ENCODE assay signal across 8 cellular contexts in the genomic region with DNA sequence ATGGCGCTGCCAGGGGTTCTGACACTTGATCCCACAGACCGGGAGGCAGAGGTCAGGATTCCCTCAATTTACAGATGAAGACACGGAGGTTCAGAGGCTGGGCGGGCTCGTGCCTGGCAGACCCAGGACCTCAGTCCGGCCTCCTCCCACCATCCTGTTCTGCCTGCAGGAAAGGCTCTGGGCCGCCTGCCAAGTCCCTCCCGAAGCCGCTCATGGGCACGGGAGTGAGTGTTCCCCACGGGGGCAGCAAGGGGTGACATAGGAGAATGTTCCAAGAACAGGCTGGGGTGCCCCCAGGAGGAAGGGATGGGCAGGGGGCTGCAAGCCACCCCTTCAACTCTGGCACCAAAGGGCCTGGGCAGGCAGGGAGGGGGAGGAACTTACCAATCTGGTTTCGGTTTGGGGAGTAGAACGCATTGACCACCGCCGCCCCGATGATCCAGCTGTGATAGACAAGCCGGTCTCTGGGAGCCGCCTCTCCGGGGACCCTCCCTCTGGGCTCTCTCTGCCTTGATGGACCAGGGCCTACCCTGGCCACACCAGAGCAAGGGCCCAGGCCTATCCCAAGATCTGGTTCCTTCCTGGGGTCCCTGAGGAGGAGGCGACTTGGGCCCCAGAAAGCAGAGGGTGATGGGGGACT. TPM values are rescaled to one million over a fixed set of nuclear protein-coding genes. Genes with fewer than 3 reads are reported as not detected.
DNase-seq lines count a peak whose midpoint lies in the region; ATAC-seq lines count a peak whose summit lies in the region.

No MANE protein-coding gene starts in this region.

- peaks cover 43 to 62% (median 55%) of the 10 kb centered on the region in 10 experiments for H3K4me1 ChIP-seq in BLaER1 treated with 17β-estradiol and CSF1 and Interleukin-3, amounts not matched to agents 10 nM and 100 nM
- peaks cover 11 to 14% of the 10 kb centered on the region in 2 donors for H3K4me1 ChIP-seq in mucosa of rectum (ENCODE audit: control insufficient read depth in 2 of 2, insufficient read depth in 2 of 2, low read length in 2 of 2)

- H3K36me3 ChIP-seq in BLaER1 treated with 17β-estradiol and CSF1 and Interleukin-3, amounts not matched to agents 10 nM and 100 nM: peaks cover 0 to 19% (median 0%) of the 10 kb centered on the region in 11 experiments; a peak in 8 of 22 replicates
- peaks cover 0 to 8% of the 10 kb centered on the region in 2 donors for H3K36me3 ChIP-seq in mucosa of rectum (ENCODE audit: control insufficient read depth in 2 of 2, insufficient read depth in 2 of 2, low read length in 2 of 2)

- H4K20me1 ChIP-seq in BLaER1 treated with 17β-estradiol and CSF1 and Interleukin-3, amounts not matched to agents 10 nM and 100 nM: peaks cover 0 to 37% (median 18%) of the 10 kb centered on the region in 11 experiments; a peak in 19 of 22 replicates

- no peak overlapping the region for H3K27ac ChIP-seq in BLaER1 treated with 17β-estradiol and CSF1 and Interleukin-3, amounts not matched to agents 10 nM and 100 nM
- H3K27ac ChIP-seq in mucosa of rectum (ENCODE audit: low read depth in 2 of 2, low read length in 2 of 2): no peak overlapping the region

- ATAC-seq in GM19463 (IDR thresholded peaks at IDR 0.05; ENCODE audit: unreplicated experiment) (no peak), GM19351 (IDR thresholded peaks at IDR 0.05; ENCODE audit: unreplicated experiment) (no peak)

- H3K4me2 ChIP-seq in BLaER1 treated with 17β-estradiol and CSF1 and Interleukin-3, amounts not matched to agents 10 nM and 100 nM: peak overlapping the region; percentile 59 to 84 (median 71)

- no peak overlapping the region for H3K4me3 ChIP-seq in BLaER1 treated with 17β-estradiol and CSF1 and Interleukin-3, amounts not matched to agents 10 nM and 100 nM
- peak overlapping the region; percentile 40 to 46 for H3K4me3 ChIP-seq in mucosa of rectum (ENCODE audit: low read length in 2 of 2)

- peak overlapping the region in 2 of 11 experiments; percentile 9 to 30; a peak in 4 of 22 replicates for H3K9ac ChIP-seq in BLaER1 treated with 17β-estradiol and CSF1 and Interleukin-3, amounts not matched to agents 10 nM and 100 nM
- peak overlapping the region; percentile 5 to 8 for H3K9ac ChIP-seq in mucosa of rectum (ENCODE audit: low read depth in 1 of 2, low read length in 2 of 2)

- peaks cover 21 to 42% (median 30%) of the 10 kb centered on the region in 11 experiments; a peak in 21 of 22 replicates for H3K27me3 ChIP-seq in BLaER1 treated with 17β-estradiol and CSF1 and Interleukin-3, amounts not matched to agents 10 nM and 100 nM
- H3K27me3 ChIP-seq in mucosa of rectum (ENCODE audit: control insufficient read depth in 2 of 2, insufficient read depth in 2 of 2, low read length in 2 of 2): no peaks in the 10 kb centered on the region

- peaks cover 0 to 12% (median 9%) of the 10 kb centered on the region in 11 experiments; a peak in 16 of 22 replicates for H3K9me3 ChIP-seq in BLaER1 treated with 17β-estradiol and CSF1 and Interleukin-3, amounts not matched to agents 10 nM and 100 nM (replicated peaks in 1 of 11)
- H3K9me3 ChIP-seq in mucosa of rectum (ENCODE audit: control insufficient read depth in 2 of 2, low read length in 2 of 2): no peaks in the 10 kb centered on the region

- DNase-seq in M059J (ENCODE audit: low read depth) (peak; percentile 38), dermis blood vessel endothelial cell (peak; percentile 69), SIG-M5 treated with dmso at 0.1 percent for 504 hours (lab: John Stamatoyannopoulos, UW; ENCODE audit: unreplicated experiment) (no peak), H4 (ENCODE audit: low spot score) (no peak)

RNA-seq across cellular contexts. Expression of gene PRXL2B, which starts 7.5 kb away (rescaled TPM):
- total RNA-seq in M059J (2014; rRNA removed; shearing (Covaris generic)): 12.9 and 17.2 TPM in 2 replicates
- 63.0 and 128 TPM in 2 replicates for total RNA-seq in dermis blood vessel endothelial cell
- total RNA-seq in H4 (2014; rRNA removed; shearing (Covaris generic)): 18.8 and 29.0 TPM in 2 replicates

RNA-seq across cellular contexts. Expression of gene TNFRSF14, which starts 38.0 kb away (rescaled TPM):
- total RNA-seq in M059J (2014; rRNA removed; shearing (Covaris generic)): 4.6 and 13.9 TPM in 2 replicates
- total RNA-seq in dermis blood vessel endothelial cell: 109 and 155 TPM in 2 replicates
- total RNA-seq in H4 (2014; rRNA removed; shearing (Covaris generic)): 3.3 and 9.1 TPM in 2 replicates

RNA-seq across cellular contexts. Expression of gene MMEL1, which starts 38.7 kb away (rescaled TPM):
- not detected in 2 replicates for total RNA-seq in M059J (2014; rRNA removed; shearing (Covaris generic))
- total RNA-seq in dermis blood vessel endothelial cell: 2.0 and 5.4 TPM in 2 replicates
- not detected in 2 replicates for total RNA-seq in H4 (2014; rRNA removed; shearing (Covaris generic))

Comparison
In these comparisons a context has a peak if more than half of its experiments do, and no peak if none do; other contexts are left out.
1. H3K4me3 ChIP-seq: peak in mucosa of rectum (2 of 2); none in BLaER1 treated with 17β-estradiol and CSF1 and Interleukin-3, amounts not matched to agents 10 nM and 100 nM (0 of 10).
2. DNase-seq: peak in M059J (single experiment) and dermis blood vessel endothelial cell (single experiment); none in SIG-M5 treated with dmso at 0.1 percent for 504 hours (single experiment) and H4 (single experiment).